ENCODE assay signal across 1 cellular context in genomic region chr5:153670081-153670480, GRCh38.
TF ChIP-seq lines count a peak whose summit lies in the region.

No MANE protein-coding gene starts in this region.

TF ChIP-seq in SK-N-SH treated with all-trans-retinoic acid at 6 μM for 48 hours, 23 proteins besides CTCF, POLR2A, EP300 and RAD21 (continued from another document):
- TF ChIP-seq, protein P1, sequence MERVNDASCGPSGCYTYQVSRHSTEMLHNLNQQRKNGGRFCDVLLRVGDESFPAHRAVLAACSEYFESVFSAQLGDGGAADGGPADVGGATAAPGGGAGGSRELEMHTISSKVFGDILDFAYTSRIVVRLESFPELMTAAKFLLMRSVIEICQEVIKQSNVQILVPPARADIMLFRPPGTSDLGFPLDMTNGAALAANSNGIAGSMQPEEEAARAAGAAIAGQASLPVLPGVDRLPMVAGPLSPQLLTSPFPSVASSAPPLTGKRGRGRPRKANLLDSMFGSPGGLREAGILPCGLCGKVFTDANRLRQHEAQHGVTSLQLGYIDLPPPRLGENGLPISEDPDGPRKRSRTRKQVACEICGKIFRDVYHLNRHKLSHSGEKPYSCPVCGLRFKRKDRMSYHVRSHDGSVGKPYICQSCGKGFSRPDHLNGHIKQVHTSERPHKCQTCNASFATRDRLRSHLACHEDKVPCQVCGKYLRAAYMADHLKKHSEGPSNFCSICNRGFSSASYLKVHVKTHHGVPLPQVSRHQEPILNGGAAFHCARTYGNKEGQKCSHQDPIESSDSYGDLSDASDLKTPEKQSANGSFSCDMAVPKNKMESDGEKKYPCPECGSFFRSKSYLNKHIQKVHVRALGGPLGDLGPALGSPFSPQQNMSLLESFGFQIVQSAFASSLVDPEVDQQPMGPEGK (CRISPR knock-in tag; IDR thresholded peaks at IDR 0.05; ENCODE audit: borderline replicate concordance), result no peak
- TF ChIP-seq ZNF70 (CRISPR knock-in tag; IDR thresholded peaks at IDR 0.05) (no peak), ZFP3 (CRISPR knock-in tag; IDR thresholded peaks at IDR 0.05) (no peak), ARNTL (CRISPR knock-in tag; IDR thresholded peaks at IDR 0.05; ENCODE audit: borderline replicate concordance, low read depth) (no peak), ZNF8 (CRISPR knock-in tag; IDR thresholded peaks at IDR 0.05) (no peak), TCF4 (CRISPR knock-in tag; IDR thresholded peaks at IDR 0.05; ENCODE audit: borderline replicate concordance) (no peak)
